In genomic region chrX:46791927-46792825, GRCh38 we compare ENCODE assay signal across 1 cellular context.
TF ChIP-seq lines count a peak whose summit lies in the region.

No MANE protein-coding gene starts in this region.

TF ChIP-seq in SK-N-SH, 30 proteins besides CTCF, POLR2A, EP300 and RAD21 (continued from another document):
- TF ChIP-seq RCOR1 (IDR thresholded peaks at IDR 0.05; ENCODE audit: low read length) (no peak), TEAD4 (IDR thresholded peaks at IDR 0.05; ENCODE audit: borderline replicate concordance, insufficient read depth) (peak; percentile 68; the same call in 1 of the 2 replicates), MAX (IDR thresholded peaks at IDR 0.05; ENCODE audit: low read depth) (no peak; the same call in 1 of the 2 replicates), JUND (IDR thresholded peaks at IDR 0.05) (peak; percentile 80), GATA2 (CRISPR knock-in tag; IDR thresholded peaks at IDR 0.05) (no peak), FOSL2 (IDR thresholded peaks at IDR 0.05; ENCODE audit: borderline replicate concordance, low read depth) (peak; percentile 90), POLR2AphosphoS5 (IDR thresholded peaks at IDR 0.05; ENCODE audit: low read depth, low read length) (peak; percentile 52; the same call in 1 of the 2 replicates), USF1 (IDR thresholded peaks at IDR 0.05; ENCODE audit: borderline replicate concordance, low read depth) (no peak)
